In genomic region chr7:12715372-12716133, GRCh38 we compare ENCODE assay signal across 8 cellular contexts. TPM values are rescaled to one million over a fixed set of nuclear protein-coding genes. Genes with fewer than 3 reads are reported as not detected.
DNase-seq lines count a peak whose midpoint lies in the region; ATAC-seq, FAIRE-seq and TF ChIP-seq lines count a peak whose summit lies in the region.

No MANE protein-coding gene starts in this region.

- no peaks in the 10 kb centered on the region for H3K36me3 Mint-ChIP-seq in CD14-positive monocyte
- H3K36me3 Mint-ChIP-seq in T-helper 2 cell treated with Interferon-gamma antibody and Interleukin-4, amounts not matched to agents 5 μg/mL and 100 μg/mL, for 36 hours (ENCODE audit: low read depth) = peaks cover 8% of the 10 kb centered on the region

- H3K4me1 ChIP-seq in HUES48 (ENCODE audit: control insufficient read depth, insufficient read depth, low read length) (peaks cover 48% of the 10 kb centered on the region), ectodermal cell (ENCODE audit: control insufficient read depth, insufficient read depth, low read length) (peaks cover 23% of the 10 kb centered on the region), HepG2 (ENCODE audit: insufficient read depth, low read length) (peaks cover 40% of the 10 kb centered on the region)

- H4K20me1 ChIP-seq in HepG2 (ENCODE audit: insufficient read depth, low read length) = no peaks in the 10 kb centered on the region

- TF ChIP-seq RAD21 in HepG2 (CRISPR knock-in tag; IDR thresholded peaks at IDR 0.05) = no peak

- H3K27me3 Mint-ChIP-seq in CD14-positive monocyte (ENCODE audit: low read depth in 3 of 3) = peaks cover 0 to 1% (median 0%) of the 10 kb centered on the region in 3 donors
- H3K27me3 Mint-ChIP-seq in T-helper 2 cell treated with Interferon-gamma antibody and Interleukin-4, amounts not matched to agents 5 μg/mL and 100 μg/mL, for 36 hours (ENCODE audit: low read depth) = no peaks in the 10 kb centered on the region

- 0 out of 4 replicates have a peak, but pooled peaks of 1 of the 2 experiments have one; percentile 4 for TF ChIP-seq EP300 in HepG2 (IDR thresholded peaks at IDR 0.05; ENCODE audit: low read depth in 2 of 2, low read length in 2 of 2)
- no peak; the same call in 1 of the 2 replicates for TF ChIP-seq EP300 in HepG2 (CRISPR knock-in tag; IDR thresholded peaks at IDR 0.05; ENCODE audit: borderline replicate concordance)

- DNase-seq in CD14-positive monocyte (ENCODE audit: low spot score) = peak; percentile 65
- peak; percentile 38 for DNase-seq in T-helper 2 cell treated with Interferon-gamma antibody and Interleukin-4, amounts not matched to agents 5 μg/mL and 100 μg/mL, for 36 hours (ENCODE audit: low spot score)
- DNase-seq in HepG2 (ENCODE audit: low spot score) = peak; percentile 86
- peak; percentile 22 to 31 for DNase-seq in stimulated activated CD8-positive, alpha-beta memory T cell treated with anti-CD3 and anti-CD28 coated beads, Interleukin-15, amount 100 ng/mL, for 48 hours (ENCODE audit: low read depth in 2 of 2)
- DNase-seq in NCI-H1694 (lab: John Stamatoyannopoulos, UW) = no peak
- no peak for DNase-seq in WERI-Rb-1

- peak overlapping the region; percentile 24 for H3K4me3 ChIP-seq in HUES48 (ENCODE audit: low read depth, low read length)
- H3K4me3 ChIP-seq in ectodermal cell (ENCODE audit: insufficient read depth, low read depth, low read length) = no peak overlapping the region
- H3K4me3 ChIP-seq in HepG2 (replicated peaks in 1 of 3; ENCODE audit: insufficient read depth in 1 of 3, low read depth in 2 of 3, low read length in 3 of 3) = peak overlapping the region; percentile 41 to 58 (median 51)
- no peak overlapping the region for H3K4me3 ChIP-seq in WERI-Rb-1 (ENCODE audit: low read depth, low read length)

- POLR2A ChIA-PET in HepG2 (lab: Yijun Ruan, JAX) = interaction anchor here (1.1 to 1.3 kb wide), 2 partner anchors 28 to 302 kb away, joined by 3 to 5 read pairs; partner anchors contain the start of gene ARL4A

- CTCF ChIA-PET in HepG2 (lab: Yijun Ruan, JAX; ENCODE audit: low intra/inter-chr PET ratio, low total read pairs) = no interaction called here

- H3K36me3 ChIP-seq in HUES48 (ENCODE audit: control insufficient read depth, insufficient read depth, low read length) = no peaks in the 10 kb centered on the region
- H3K36me3 ChIP-seq in ectodermal cell (ENCODE audit: control insufficient read depth, insufficient read depth, low read length) = no peaks in the 10 kb centered on the region
- H3K36me3 ChIP-seq in HepG2 (replicated peaks in 1 of 2; ENCODE audit: control insufficient read depth in 1 of 2, insufficient read depth in 2 of 2, low read length in 2 of 2) = no peaks in the 10 kb centered on the region
- H3K36me3 ChIP-seq in WERI-Rb-1 = no peaks in the 10 kb centered on the region

- WGBS in ectodermal cell, 2 experiments = 15 to 16% methylated on average over 12 of the region's 12 CpGs
- 9% methylated on average over 11 of the region's 12 CpGs for WGBS in HepG2 (ENCODE audit: low lambda C conversion rate)

- H3K9me3 ChIP-seq in HUES48 (ENCODE audit: control insufficient read depth, insufficient read depth, low read length) (no peaks in the 10 kb centered on the region), ectodermal cell (ENCODE audit: control insufficient read depth, low read length) (no peaks in the 10 kb centered on the region), HepG2 (ENCODE audit: low read length) (no peaks in the 10 kb centered on the region), WERI-Rb-1 (ENCODE audit: severe bottlenecking) (no peaks in the 10 kb centered on the region)

- H2AFZ ChIP-seq in HepG2 (ENCODE audit: low read length) = peak overlapping the region; percentile 90

- peaks cover 58% of the 10 kb centered on the region for H3K4me1 Mint-ChIP-seq in CD14-positive monocyte
- H3K4me1 Mint-ChIP-seq in T-helper 2 cell treated with Interferon-gamma antibody and Interleukin-4, amounts not matched to agents 5 μg/mL and 100 μg/mL, for 36 hours (ENCODE audit: low read depth) = peaks cover 32% of the 10 kb centered on the region

- TF ChIP-seq CTCF in CD14-positive monocyte (IDR thresholded peaks at IDR 0.05) (no peak), HepG2 (CRISPR knock-in tag; IDR thresholded peaks at IDR 0.05) (no peak), WERI-Rb-1 (IDR thresholded peaks at IDR 0.05; ENCODE audit: low read depth, low read length) (no peak)

- peak overlapping the region; percentile 96 for H3K27ac ChIP-seq in HUES48 (ENCODE audit: low read depth, low read length)
- H3K27ac ChIP-seq in ectodermal cell (ENCODE audit: insufficient read depth, low read depth, low read length, poor library complexity, severe bottlenecking) = peak overlapping the region; percentile 94
- H3K27ac ChIP-seq in HepG2 (ENCODE audit: extremely low read length, insufficient read depth, low read length) = peak overlapping the region; percentile 42
- H3K27ac ChIP-seq in WERI-Rb-1 = no peak overlapping the region

- peaks cover 0 to 2% (median 0%) of the 10 kb centered on the region in 7 donors for H3K9me3 Mint-ChIP-seq in CD14-positive monocyte
- no peaks in the 10 kb centered on the region for H3K9me3 Mint-ChIP-seq in T-helper 2 cell treated with Interferon-gamma antibody and Interleukin-4, amounts not matched to agents 5 μg/mL and 100 μg/mL, for 36 hours

- peak overlapping the region; percentile 9; the same call in 1 of the 2 replicates for H3K9ac ChIP-seq in HUES48 (ENCODE audit: low read depth, low read length)
- peak overlapping the region; percentile 59 for H3K9ac ChIP-seq in HepG2 (ENCODE audit: insufficient read depth, low read depth, low read length)

- H3K27me3 ChIP-seq in HUES48 (ENCODE audit: control insufficient read depth, insufficient read depth, low read length) (no peaks in the 10 kb centered on the region), ectodermal cell (ENCODE audit: control insufficient read depth, insufficient read depth, low read length, poor library complexity, severe bottlenecking) (no peaks in the 10 kb centered on the region), HepG2 (ENCODE audit: control insufficient read depth in 1 of 2, insufficient read depth in 2 of 2, low read length in 2 of 2) (no peaks in the 10 kb centered on the region), WERI-Rb-1 (ENCODE audit: insufficient read depth, low read depth, severe bottlenecking) (no peaks in the 10 kb centered on the region)

- no peaks in the 10 kb centered on the region for H3K79me2 ChIP-seq in HepG2 (ENCODE audit: insufficient read depth, low read length)

- H3K4me3 Mint-ChIP-seq in CD14-positive monocyte = peak overlapping the region; percentile 68 to 87
- peak overlapping the region; percentile 59 for H3K4me3 Mint-ChIP-seq in T-helper 2 cell treated with Interferon-gamma antibody and Interleukin-4, amounts not matched to agents 5 μg/mL and 100 μg/mL, for 36 hours

- no peak for TF ChIP-seq POLR2A in HepG2 (IDR thresholded peaks at IDR 0.05; ENCODE audit: insufficient read depth in 1 of 2, low read depth in 2 of 2, low read length in 2 of 2)

- BruUV-seq in HepG2 (replicated peaks; lab: Mats Ljungman, UMichigan) = no TSS peak

- peak overlapping the region; percentile 75 to 93 (median 84) for H3K27ac Mint-ChIP-seq in CD14-positive monocyte
- H3K27ac Mint-ChIP-seq in T-helper 2 cell treated with Interferon-gamma antibody and Interleukin-4, amounts not matched to agents 5 μg/mL and 100 μg/mL, for 36 hours = peak overlapping the region; percentile 43

- peak; percentile 30 for FAIRE-seq in HepG2 (lab: Jason Lieb, UNC)

- peak; percentile 95 for ATAC-seq in HepG2

- H3K4me2 ChIP-seq in HepG2 (ENCODE audit: low read depth, low read length) = peak overlapping the region; percentile 84

- intact Hi-C loops in CD14-positive monocyte (cut with micrococcal nuclease) = loop anchor here in 1 of 2 donors (10.0 kb wide), 1 partner anchor 71 kb away; no protein-coding TSS in a partner anchor
- intact Hi-C loops in HepG2 (cut with micrococcal nuclease; ENCODE audit: unreplicated experiment) = no loop called here

- in situ Hi-C loops in HepG2 (cut with HindIII; ENCODE audit: extremely low pct_ligation_motif_present, low pct_unique_long_range_greater_than_20kb) = no loop called here

TF ChIP-seq in HepG2, 621 proteins besides CTCF, POLR2A, EP300 and RAD21 (continues in another document):
- no peak for TF ChIP-seq SIX1 (CRISPR knock-in tag; IDR thresholded peaks at IDR 0.05; ENCODE audit: borderline replicate concordance)
- no peak for TF ChIP-seq RARA (CRISPR knock-in tag; IDR thresholded peaks at IDR 0.05)
- TF ChIP-seq CEBPB (IDR thresholded peaks at IDR 0.05; ENCODE audit: borderline replicate concordance, low read depth, low read length) = peak; percentile 60
- peak; percentile 68; the same call in 1 of the 2 replicates for TF ChIP-seq SOX5 (CRISPR knock-in tag; IDR thresholded peaks at IDR 0.05; ENCODE audit: borderline replicate concordance)
- no peak for TF ChIP-seq NR2F1 (CRISPR knock-in tag; IDR thresholded peaks at IDR 0.05)

RNA-seq across cellular contexts. Expression of gene ARL4A, which starts 28.1 kb away (rescaled TPM):
- polyA plus RNA-seq in CD14-positive monocyte = 100 to 1,000 TPM in 1 of 2 donors, 10 to 100 TPM in 1; 69.3 to 125 TPM
- polyA plus RNA-seq in ectodermal cell (2013, experiment 1 of 4) = 48.6 TPM
- polyA plus RNA-seq in ectodermal cell (2013, experiment 2 of 4) = 40.4 TPM
- 43.9 TPM for polyA plus RNA-seq in ectodermal cell (2013, experiment 3 of 4)
- polyA plus RNA-seq in ectodermal cell (2013, experiment 4 of 4) = 57.5 TPM
- 25.6 and 29.3 TPM in 2 replicates for total RNA-seq in HepG2 (2016; rRNA removed; fragmentation: Illumina TruSeq; extraction: Trizol)
- 17.3 and 19.0 TPM in 2 replicates for total RNA-seq in HepG2 (2016; cell fraction: cytosol; rRNA removed; fragmentation: Illumina TruSeq; extraction: Trizol; ENCODE audit: low read depth)
- 26.6 and 32.4 TPM in 2 replicates for total RNA-seq in HepG2 (2016; cell fraction: insoluble cytoplasmic fraction; rRNA removed; fragmentation: Illumina TruSeq; extraction: Trizol)
- 26.0 and 30.7 TPM in 2 replicates for total RNA-seq in HepG2 (2016; cell fraction: membrane; rRNA removed; fragmentation: Illumina TruSeq; extraction: Trizol)
- 21.7 and 22.6 TPM in 2 replicates for total RNA-seq in HepG2 (2016; cell fraction: nucleus; rRNA removed; fragmentation: Illumina TruSeq; extraction: Trizol)
- 6.1 and 10.8 TPM in 2 replicates for polyA plus RNA-seq in HepG2 (2011; rRNA removed)
- polyA plus RNA-seq in HepG2 (2011; cell fraction: cytosol; rRNA removed) = 6.0 and 7.0 TPM in 2 replicates
- polyA plus RNA-seq in HepG2 (2011; cell fraction: nucleus; rRNA removed) = 5.0 and 6.5 TPM in 2 replicates
- polyA plus RNA-seq in HepG2 (2012) = 12.3 and 18.1 TPM in 2 replicates
- 14.8 and 18.0 TPM in 2 replicates for polyA plus RNA-seq in HepG2 (2016; cell fraction: cytosol; fragmentation: Illumina TruSeq; extraction: Trizol; ENCODE audit: low read depth)
- 22.2 and 26.1 TPM in 2 replicates for polyA plus RNA-seq in HepG2 (2016; cell fraction: insoluble cytoplasmic fraction; fragmentation: Illumina TruSeq; extraction: Trizol; ENCODE audit: low read depth)
- polyA plus RNA-seq in HepG2 (2016; cell fraction: membrane; fragmentation: Illumina TruSeq; extraction: Trizol; ENCODE audit: low read depth) = 19.9 and 20.0 TPM in 2 replicates
- polyA plus RNA-seq in HepG2 (2016; cell fraction: nucleus; fragmentation: Illumina TruSeq; extraction: Trizol; ENCODE audit: insufficient read depth, low read depth) = 17.8 and 20.7 TPM in 2 replicates
- 6.7 and 12.2 TPM in 2 replicates for polyA minus RNA-seq in HepG2 (2011; rRNA and poly(A)+ RNA removed; ENCODE audit: low replicate concordance)
- polyA minus RNA-seq in HepG2 (2011; cell fraction: cytosol; rRNA and poly(A)+ RNA removed) = 5.7 and 6.4 TPM in 2 replicates
- 30.6 and 38.9 TPM in 2 replicates for polyA minus RNA-seq in HepG2 (2011; cell fraction: nucleus; rRNA and poly(A)+ RNA removed)

Comparison
In these comparisons a context has a peak if more than half of its experiments do, and no peak if none do; other contexts are left out.
1. DNase-seq: peak in CD14-positive monocyte (single experiment), T-helper 2 cell treated with Interferon-gamma antibody and Interleukin-4, amounts not matched to agents 5 μg/mL and 100 μg/mL, for 36 hours (single experiment), HepG2 (single experiment) and stimulated activated CD8-positive, alpha-beta memory T cell treated with anti-CD3 and anti-CD28 coated beads, Interleukin-15, amount 100 ng/mL, for 48 hours (2 of 2); none in NCI-H1694 (single experiment) and WERI-Rb-1 (single experiment).
2. H3K4me3 ChIP-seq: peak in HUES48 (single experiment) and HepG2 (3 of 3); none in ectodermal cell (single experiment) and WERI-Rb-1 (single experiment).